Comparison of ENCODE assay signal across 1 cellular context in the genomic region with DNA sequence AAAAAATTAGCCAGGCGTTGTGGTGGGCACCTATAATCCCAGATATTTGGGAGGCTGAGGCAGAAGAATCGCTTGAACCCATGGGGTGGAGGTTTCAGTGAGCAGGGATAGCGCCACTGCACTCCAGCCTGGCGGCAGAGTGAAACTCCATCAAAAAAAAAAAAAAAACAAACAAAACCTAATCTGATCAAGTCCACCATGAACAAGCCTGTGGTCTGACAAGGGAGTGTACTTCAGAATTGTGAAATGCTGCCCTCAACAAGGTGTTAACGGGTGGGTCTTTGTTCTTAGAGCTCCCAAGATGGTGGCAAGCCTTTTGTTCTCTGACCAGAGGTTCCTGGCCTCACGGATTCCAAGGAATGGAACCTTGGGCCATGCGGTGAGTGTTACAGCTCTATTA.
TF ChIP-seq lines count a peak whose summit lies in the region.

No MANE protein-coding gene starts in this region.

TF ChIP-seq in HepG2, 621 proteins besides CTCF, POLR2A, EP300 and RAD21:
- TF ChIP-seq, protein P1, sequence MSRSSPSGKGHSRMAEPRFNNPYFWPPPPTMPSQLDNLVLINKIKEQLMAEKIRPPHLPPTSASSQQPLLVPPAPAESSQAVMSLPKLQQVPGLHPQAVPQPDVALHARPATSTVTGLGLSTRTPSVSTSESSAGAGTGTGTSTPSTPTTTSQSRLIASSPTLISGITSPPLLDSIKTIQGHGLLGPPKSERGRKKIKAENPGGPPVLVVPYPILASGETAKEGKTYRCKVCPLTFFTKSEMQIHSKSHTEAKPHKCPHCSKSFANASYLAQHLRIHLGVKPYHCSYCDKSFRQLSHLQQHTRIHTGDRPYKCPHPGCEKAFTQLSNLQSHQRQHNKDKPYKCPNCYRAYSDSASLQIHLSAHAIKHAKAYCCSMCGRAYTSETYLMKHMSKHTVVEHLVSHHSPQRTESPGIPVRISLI (CRISPR knock-in tag; IDR thresholded peaks at IDR 0.05; ENCODE audit: borderline replicate concordance) = peak; percentile 64; the same call in 1 of the 2 replicates
- TF ChIP-seq ZNF44 (CRISPR knock-in tag; IDR thresholded peaks at IDR 0.05) = no peak
- TF ChIP-seq, protein P2, sequence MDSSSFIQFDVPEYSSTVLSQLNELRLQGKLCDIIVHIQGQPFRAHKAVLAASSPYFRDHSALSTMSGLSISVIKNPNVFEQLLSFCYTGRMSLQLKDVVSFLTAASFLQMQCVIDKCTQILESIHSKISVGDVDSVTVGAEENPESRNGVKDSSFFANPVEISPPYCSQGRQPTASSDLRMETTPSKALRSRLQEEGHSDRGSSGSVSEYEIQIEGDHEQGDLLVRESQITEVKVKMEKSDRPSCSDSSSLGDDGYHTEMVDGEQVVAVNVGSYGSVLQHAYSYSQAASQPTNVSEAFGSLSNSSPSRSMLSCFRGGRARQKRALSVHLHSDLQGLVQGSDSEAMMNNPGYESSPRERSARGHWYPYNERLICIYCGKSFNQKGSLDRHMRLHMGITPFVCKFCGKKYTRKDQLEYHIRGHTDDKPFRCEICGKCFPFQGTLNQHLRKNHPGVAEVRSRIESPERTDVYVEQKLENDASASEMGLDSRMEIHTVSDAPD (CRISPR knock-in tag; IDR thresholded peaks at IDR 0.05) = no peak
- TF ChIP-seq RARA (CRISPR knock-in tag; IDR thresholded peaks at IDR 0.05) = no peak
- no peak for TF ChIP-seq ZNF790 (CRISPR knock-in tag; IDR thresholded peaks at IDR 0.05; ENCODE audit: borderline replicate concordance)
